10 cellular contexts compared by ENCODE assay signal in genomic region chr7:90720970-90721768, GRCh38.
DNase-seq lines count a peak whose midpoint lies in the region; ATAC-seq and TF ChIP-seq lines count a peak whose summit lies in the region.
"Had no signal": no experiment of that assay in that cellular context is flagged by ENCODE, and none has a peak within 500 bp of the region (broad histone marks: within the 10 kb centered on the region; RNA-seq: fewer than 3 reads in every experiment).

No MANE protein-coding gene starts in this region.

- intact Hi-C loops in A673 (cut with micrococcal nuclease; ENCODE audit: unreplicated experiment) = no loop called here
- intact Hi-C loops in breast epithelium (cut with DNase I; ENCODE audit: low total_unique reads) = no loop called here

- H3K27me3 ChIP-seq in A673 (replicated peaks; ENCODE audit: insufficient read depth, low read depth, low read length, poor library complexity) (no peaks in the 10 kb centered on the region), breast epithelium (no peaks in the 10 kb centered on the region)

- H3K27me3 Mint-ChIP-seq in activated T-cell treated with anti-CD3 and anti-CD28 coated beads, Interleukin-2, amount 50 U/mL, for 72 hours (ENCODE audit: low read depth) = no peaks in the 10 kb centered on the region
- no peaks in the 10 kb centered on the region for H3K27me3 Mint-ChIP-seq in activated CD8-positive, alpha-beta T cell treated with anti-CD3 and anti-CD28 coated beads, Interleukin-2, amount 10 ng/mL, durations not matched to agents 7 days and 5 days (ENCODE audit: low read depth)
- H3K27me3 Mint-ChIP-seq: central memory CD8-positive, alpha-beta T cell had no signal

- H3K4me3 Mint-ChIP-seq in activated T-cell treated with anti-CD3 and anti-CD28 coated beads, Interleukin-2, amount 50 U/mL, for 72 hours = no peak overlapping the region
- H3K4me3 Mint-ChIP-seq in activated CD8-positive, alpha-beta T cell treated with anti-CD3 and anti-CD28 coated beads, Interleukin-2, amount 10 ng/mL, durations not matched to agents 7 days and 5 days = no peak overlapping the region
- H3K4me3 Mint-ChIP-seq: central memory CD8-positive, alpha-beta T cell had no signal

- no peak for TF ChIP-seq POLR2A in breast epithelium (IDR thresholded peaks at IDR 0.05)

- DNase-seq in A673 (ENCODE audit: low spot score) (peak; percentile 91), breast epithelium (ENCODE audit: low spot score in 2 of 2) (peak in 1 of 2 donors; percentile 37), left lobe of liver (ENCODE audit: low spot score) (peak; percentile 93)
- no peak for DNase-seq in activated T-cell treated with anti-CD3 and anti-CD28 coated beads, Interleukin-2, amount 50 U/mL, for 72 hours
- DNase-seq in activated CD8-positive, alpha-beta T cell treated with anti-CD3 and anti-CD28 coated beads, Interleukin-2, amount 10 ng/mL, durations not matched to agents 7 days and 5 days = no peak

- TF ChIP-seq CTCF in A673 (conservative IDR thresholded peaks at IDR 0.05; ENCODE audit: low read depth, low read length) (0 out of 2 replicates have a peak, but pooled peaks have one; percentile 6), breast epithelium (IDR thresholded peaks at IDR 0.05) (no peak)

- H3K9me3 ChIP-seq in A673 (ENCODE audit: low read depth, low read length, poor library complexity, severe bottlenecking) (no peaks in the 10 kb centered on the region), breast epithelium (no peaks in the 10 kb centered on the region)

- POLR2A ChIA-PET in A673 (lab: Charles Lee; ENCODE audit: low non-redundant PET) = no interaction called here
- POLR2A ChIA-PET in activated CD8-positive, alpha-beta T cell treated with anti-CD3 and anti-CD28 coated beads, Interleukin-2, amount 10 ng/mL, durations not matched to agents 7 days and 5 days (lab: Charles Lee) = no interaction called here

- no peaks in the 10 kb centered on the region for H3K36me3 Mint-ChIP-seq in activated T-cell treated with anti-CD3 and anti-CD28 coated beads, Interleukin-2, amount 50 U/mL, for 72 hours (ENCODE audit: insufficient read depth in 2 of 2)
- H3K36me3 Mint-ChIP-seq in activated CD8-positive, alpha-beta T cell treated with anti-CD3 and anti-CD28 coated beads, Interleukin-2, amount 10 ng/mL, durations not matched to agents 7 days and 5 days (ENCODE audit: low read depth) = no peaks in the 10 kb centered on the region

- H3K4me1 ChIP-seq in A673 (ENCODE audit: insufficient read depth, low read length, poor library complexity, severe bottlenecking) = peaks cover 84% of the 10 kb centered on the region
- peaks cover 0 to 5% of the 10 kb centered on the region in 2 donors for H3K4me1 ChIP-seq in breast epithelium

- no peaks in the 10 kb centered on the region for H3K9me3 Mint-ChIP-seq in activated T-cell treated with anti-CD3 and anti-CD28 coated beads, Interleukin-2, amount 50 U/mL, for 72 hours
- no peaks in the 10 kb centered on the region for H3K9me3 Mint-ChIP-seq in activated CD8-positive, alpha-beta T cell treated with anti-CD3 and anti-CD28 coated beads, Interleukin-2, amount 10 ng/mL, durations not matched to agents 7 days and 5 days (ENCODE audit: insufficient read depth)

- ATAC-seq in HG02981 (IDR thresholded peaks at IDR 0.05; ENCODE audit: unreplicated experiment) = peak; percentile 62
- peak; percentile 79 for ATAC-seq in left lobe of liver
- ATAC-seq in activated T-cell treated with anti-CD3 and anti-CD28 coated beads, Interleukin-2, amount 50 U/mL, for 72 hours (replicated peaks in 1 of 2) = no peak
- no peak for ATAC-seq in GM21447 (IDR thresholded peaks at IDR 0.05; ENCODE audit: unreplicated experiment)
- no peak for ATAC-seq in activated CD8-positive, alpha-beta T cell treated with anti-CD3 and anti-CD28 coated beads, Interleukin-2, amount 10 ng/mL, durations not matched to agents 7 days and 5 days
- no peak for ATAC-seq in HG03469 (IDR thresholded peaks at IDR 0.05; ENCODE audit: unreplicated experiment)

- H3K27ac ChIP-seq in A673 (ENCODE audit: low read depth, low read length, poor library complexity, severe bottlenecking) (peak overlapping the region; percentile 82), breast epithelium (peak overlapping the region; percentile 65 to 73)
- H3K27ac ChIP-seq: C4-2B had no signal

- no TSS peak for BruUV-seq in A673 (replicated peaks; lab: Mats Ljungman, UMichigan)

- H3K27ac Mint-ChIP-seq in activated T-cell treated with anti-CD3 and anti-CD28 coated beads, Interleukin-2, amount 50 U/mL, for 72 hours = no peak overlapping the region
- H3K27ac Mint-ChIP-seq in activated CD8-positive, alpha-beta T cell treated with anti-CD3 and anti-CD28 coated beads, Interleukin-2, amount 10 ng/mL, durations not matched to agents 7 days and 5 days = no peak overlapping the region

- peak overlapping the region; percentile 5 for H3K4me3 ChIP-seq in A673 (ENCODE audit: low read depth, low read length, poor library complexity, severe bottlenecking)
- peak overlapping the region in 1 of 3 donors; percentile 21 for H3K4me3 ChIP-seq in breast epithelium

- CTCF ChIA-PET in A673 (lab: Charles Lee) = no interaction called here
- CTCF ChIA-PET in activated CD8-positive, alpha-beta T cell treated with anti-CD3 and anti-CD28 coated beads, Interleukin-2, amount 10 ng/mL, durations not matched to agents 7 days and 5 days (lab: Charles Lee) = no interaction called here

- no peaks in the 10 kb centered on the region for H3K4me1 Mint-ChIP-seq in activated T-cell treated with anti-CD3 and anti-CD28 coated beads, Interleukin-2, amount 50 U/mL, for 72 hours (ENCODE audit: low read depth)
- no peaks in the 10 kb centered on the region for H3K4me1 Mint-ChIP-seq in activated CD8-positive, alpha-beta T cell treated with anti-CD3 and anti-CD28 coated beads, Interleukin-2, amount 10 ng/mL, durations not matched to agents 7 days and 5 days (ENCODE audit: low read depth)
- H3K4me1 Mint-ChIP-seq: central memory CD8-positive, alpha-beta T cell had no signal

- H3K36me3 ChIP-seq in A673 (ENCODE audit: insufficient read depth, low read length, poor library complexity, severe bottlenecking) = no peaks in the 10 kb centered on the region
- H3K36me3 ChIP-seq in breast epithelium = no peaks in the 10 kb centered on the region

Comparison
In these comparisons a context has a peak if more than half of its experiments do, and no peak if none do; other contexts are left out.
1. DNase-seq: peak in A673 (single experiment) and left lobe of liver (single experiment); none in activated T-cell treated with anti-CD3 and anti-CD28 coated beads, Interleukin-2, amount 50 U/mL, for 72 hours (0 of 2) and activated CD8-positive, alpha-beta T cell treated with anti-CD3 and anti-CD28 coated beads, Interleukin-2, amount 10 ng/mL, durations not matched to agents 7 days and 5 days (single experiment).
2. ATAC-seq: peak in HG02981 (single experiment) and left lobe of liver (single experiment); none in activated T-cell treated with anti-CD3 and anti-CD28 coated beads, Interleukin-2, amount 50 U/mL, for 72 hours (0 of 2), GM21447 (single experiment), activated CD8-positive, alpha-beta T cell treated with anti-CD3 and anti-CD28 coated beads, Interleukin-2, amount 10 ng/mL, durations not matched to agents 7 days and 5 days (single experiment) and HG03469 (single experiment).